Comparison of ENCODE assay signal across 1 cellular context in genomic region chr3:138915503-138916498, GRCh38.
TF ChIP-seq lines count a peak whose summit lies in the region.

No MANE protein-coding gene starts in this region.

TF ChIP-seq in K562, 482 proteins besides CTCF, POLR2A, EP300 and RAD21 (continued from another document and continues in another):
- no peak for TF ChIP-seq ZNF518B (CRISPR knock-in tag; IDR thresholded peaks at IDR 0.05)
- peak; percentile 89 for TF ChIP-seq RBFOX2 (IDR thresholded peaks at IDR 0.05; ENCODE audit: low read depth, low read length)
- TF ChIP-seq SMAD1 (IDR thresholded peaks at IDR 0.05; ENCODE audit: low read depth, low read length, partially characterized antibody): peak; percentile 20
- TF ChIP-seq HDAC1 (IDR thresholded peaks at IDR 0.05): peak in 1 of 2 experiments; percentile 58; a peak in 1 of 4 replicates
- TF ChIP-seq ZNF79 (CRISPR knock-in tag; IDR thresholded peaks at IDR 0.05; ENCODE audit: low read depth): no peak
- TF ChIP-seq IRF9 (tag; IDR thresholded peaks at IDR 0.05): no peak
- no peak for TF ChIP-seq DACH1 (IDR thresholded peaks at IDR 0.05; ENCODE audit: partially characterized antibody)
- TF ChIP-seq NFXL1 (CRISPR knock-in tag; IDR thresholded peaks at IDR 0.05): no peak
- TF ChIP-seq ZBTB7A (IDR thresholded peaks at IDR 0.05; ENCODE audit: borderline replicate concordance, control insufficient read depth, low read depth, low read length): peak; percentile 98
- TF ChIP-seq HDAC8 (tag; IDR thresholded peaks at IDR 0.05): no peak
- TF ChIP-seq ARID1B (IDR thresholded peaks at IDR 0.05): peak; percentile 33; the same call in 1 of the 2 replicates
- TF ChIP-seq ZNF444 (CRISPR knock-in tag; IDR thresholded peaks at IDR 0.05): no peak
- no peak for TF ChIP-seq DIDO1 (tag; IDR thresholded peaks at IDR 0.05; ENCODE audit: low read depth)
- TF ChIP-seq CREB3 (tag; conservative IDR thresholded peaks at IDR 0.05; ENCODE audit: low read depth): no peak
- no peak for TF ChIP-seq FOXM1 (IDR thresholded peaks at IDR 0.05; ENCODE audit: low read depth)
- TF ChIP-seq FOXM1 (CRISPR knock-in tag; IDR thresholded peaks at IDR 0.05; ENCODE audit: low read depth): peak; percentile 34; the same call in 1 of the 2 replicates
- TF ChIP-seq ZNF668 (CRISPR knock-in tag; IDR thresholded peaks at IDR 0.05): no peak
- no peak for TF ChIP-seq TGIF2 (CRISPR knock-in tag; IDR thresholded peaks at IDR 0.05)
- no peak for TF ChIP-seq ZFP91 (CRISPR knock-in tag; IDR thresholded peaks at IDR 0.05)
- no peak for TF ChIP-seq KDM4B (IDR thresholded peaks at IDR 0.05; ENCODE audit: borderline replicate concordance in 2 of 2, low read depth in 1 of 2)
- no peak for TF ChIP-seq GMEB1 (CRISPR knock-in tag; IDR thresholded peaks at IDR 0.05)
- no peak; the same call in 1 of the 2 replicates for TF ChIP-seq ZNF740 (CRISPR knock-in tag; IDR thresholded peaks at IDR 0.05)
- no peak for TF ChIP-seq ZNF740 (tag; IDR thresholded peaks at IDR 0.05)
- TF ChIP-seq MTF1 (CRISPR knock-in tag; IDR thresholded peaks at IDR 0.05; ENCODE audit: borderline replicate concordance): no peak
- no peak for TF ChIP-seq EHMT2 (IDR thresholded peaks at IDR 0.05)
- peak in 1 of 2 experiments; percentile 16; a peak in 1 of 3 replicates for TF ChIP-seq CBX3 (IDR thresholded peaks at IDR 0.05; ENCODE audit: borderline replicate concordance in 1 of 2, low read length in 2 of 2)
- peak; percentile 56; the same call in 1 of the 2 replicates for TF ChIP-seq ETS1 (conservative IDR thresholded peaks at IDR 0.05; ENCODE audit: control insufficient read depth, low read depth, low read length)
- peak; percentile 79 for TF ChIP-seq CXXC5 (CRISPR knock-in tag; IDR thresholded peaks at IDR 0.05)
- peak; percentile 45 for TF ChIP-seq ZNF395 (CRISPR knock-in tag; IDR thresholded peaks at IDR 0.05)
- no peak for TF ChIP-seq FOXK1 (CRISPR knock-in tag; IDR thresholded peaks at IDR 0.05; ENCODE audit: borderline replicate concordance)
- no peak for TF ChIP-seq NR0B1 (IDR thresholded peaks at IDR 0.05; ENCODE audit: partially characterized antibody)
- TF ChIP-seq PCBP1 (IDR thresholded peaks at IDR 0.05; ENCODE audit: low read depth, low read length, poor library complexity, severe bottlenecking): peak; percentile 76
- TF ChIP-seq ZBTB17 (CRISPR knock-in tag; IDR thresholded peaks at IDR 0.05): peak; percentile 18; the same call in 1 of the 2 replicates
- no peak for TF ChIP-seq HEY1 (CRISPR knock-in tag; IDR thresholded peaks at IDR 0.05; ENCODE audit: borderline replicate concordance)
- no peak; the same call in 1 of the 2 replicates for TF ChIP-seq SMAD3 (CRISPR knock-in tag; conservative IDR thresholded peaks at IDR 0.05)
- TF ChIP-seq ZNF695 (CRISPR knock-in tag; IDR thresholded peaks at IDR 0.05): no peak
- TF ChIP-seq HMBOX1 (IDR thresholded peaks at IDR 0.05): no peak
- no peak for TF ChIP-seq POLR3G (IDR thresholded peaks at IDR 0.05; ENCODE audit: extremely low read depth, insufficient read length, insufficient replicate concordance)
- no peak for TF ChIP-seq ZNF184 (CRISPR knock-in tag; IDR thresholded peaks at IDR 0.05)
- TF ChIP-seq WHSC1 (IDR thresholded peaks at IDR 0.05; ENCODE audit: low read length): no peak
- TF ChIP-seq PCBP2 (IDR thresholded peaks at IDR 0.05; ENCODE audit: low read depth, low read length, poor library complexity, severe bottlenecking): no peak
- TF ChIP-seq HMGXB4 (CRISPR knock-in tag; IDR thresholded peaks at IDR 0.05): peak; percentile 94
